Comparison of ENCODE assay signal across 12 cellular contexts in genomic region chr1:184745929-184746583, GRCh38. TPM values are rescaled to one million over a fixed set of nuclear protein-coding genes. Genes with fewer than 3 reads are reported as not detected.
DNase-seq lines count a peak whose midpoint lies in the region; ATAC-seq, FAIRE-seq and TF ChIP-seq lines count a peak whose summit lies in the region.
"Had no signal": no experiment of that assay in that cellular context is flagged by ENCODE, and none has a peak within 500 bp of the region (broad histone marks: within the 10 kb centered on the region; RNA-seq: fewer than 3 reads in every experiment).

No MANE protein-coding gene starts in this region.

- peak; percentile 33 for ATAC-seq in HG03432 (IDR thresholded peaks at IDR 0.05; ENCODE audit: unreplicated experiment)
- peak; percentile 44 for ATAC-seq in activated CD8-positive, alpha-beta T cell treated with anti-CD3 and anti-CD28 coated beads, Interleukin-2, amount 10 ng/mL, durations not matched to agents 7 days and 5 days
- peak in 3 of 4 donors; percentile 51 to 56 (median 52) for ATAC-seq in pancreas
- no peak for ATAC-seq in omental fat pad (ENCODE audit: low FRiP score)
- ATAC-seq: A549 had no signal

- no peak overlapping the region for H3K4me3 Mint-ChIP-seq in activated CD8-positive, alpha-beta T cell treated with anti-CD3 and anti-CD28 coated beads, Interleukin-2, amount 10 ng/mL, durations not matched to agents 7 days and 5 days

- H3K4me3 ChIP-seq in pancreas, result no peak overlapping the region
- H3K4me3 ChIP-seq: A549 had no signal

- no peaks in the 10 kb centered on the region for H3K27me3 Mint-ChIP-seq in activated CD8-positive, alpha-beta T cell treated with anti-CD3 and anti-CD28 coated beads, Interleukin-2, amount 10 ng/mL, durations not matched to agents 7 days and 5 days (ENCODE audit: low read depth)

- H3K9me3 Mint-ChIP-seq in activated CD8-positive, alpha-beta T cell treated with anti-CD3 and anti-CD28 coated beads, Interleukin-2, amount 10 ng/mL, durations not matched to agents 7 days and 5 days (ENCODE audit: insufficient read depth), result no peaks in the 10 kb centered on the region

- H3K9me3 ChIP-seq in pancreas, result no peaks in the 10 kb centered on the region
- H3K9me3 ChIP-seq: A549 had no signal

- CTCF ChIA-PET in activated CD8-positive, alpha-beta T cell treated with anti-CD3 and anti-CD28 coated beads, Interleukin-2, amount 10 ng/mL, durations not matched to agents 7 days and 5 days (lab: Charles Lee), result interaction anchor here (1.2 kb wide), 1 partner anchor 8 kb away, joined by 4 read pairs; the partner anchor contains the start of gene EDEM3

- peak; percentile 32 for DNase-seq in NCI-H82 (lab: John Stamatoyannopoulos, UW)
- no peak for DNase-seq in NCI-H82 treated with DMSO at 0.1 percent for 48 hours (lab: John Stamatoyannopoulos, UW; ENCODE audit: unreplicated experiment)
- DNase-seq in activated CD8-positive, alpha-beta T cell treated with anti-CD3 and anti-CD28 coated beads, Interleukin-2, amount 10 ng/mL, durations not matched to agents 7 days and 5 days, result no peak
- DNase-seq in pancreas, result no peak
- DNase-seq in omental fat pad (ENCODE audit: low spot score), result no peak
- no peak for DNase-seq in GDM1 (lab: John Stamatoyannopoulos, UW)
- DNase-seq in RKO (ENCODE audit: low spot score), result no peak
- DNase-seq: head of caudate nucleus, NCI-H526 treated with DMSO at 0.1 percent for 48 hours had no signal

- intact Hi-C loops in pancreas (cut with DNase I), result no loop called here

- H3K27ac Mint-ChIP-seq in activated CD8-positive, alpha-beta T cell treated with anti-CD3 and anti-CD28 coated beads, Interleukin-2, amount 10 ng/mL, durations not matched to agents 7 days and 5 days, result peak overlapping the region; percentile 53

- peaks cover 33 to 38% (median 34%) of the 10 kb centered on the region in 3 donors for H3K4me1 ChIP-seq in pancreas

- WGBS in pancreas, 2 donors, result 24 to 25% methylated on average over 4 of the region's 4 CpGs

- FAIRE-seq in pancreas (lab: Jason Lieb, UNC), result no peak
- FAIRE-seq: A549, H1 had no signal

- H3K27ac ChIP-seq in pancreas, result peak overlapping the region in 1 of 4 donors; percentile 4
- H3K27ac ChIP-seq: A549 had no signal

- H3K36me3 ChIP-seq in pancreas, result no peaks in the 10 kb centered on the region

- peaks cover 31% of the 10 kb centered on the region for H3K36me3 Mint-ChIP-seq in activated CD8-positive, alpha-beta T cell treated with anti-CD3 and anti-CD28 coated beads, Interleukin-2, amount 10 ng/mL, durations not matched to agents 7 days and 5 days (ENCODE audit: low read depth)

- H3K4me1 Mint-ChIP-seq in activated CD8-positive, alpha-beta T cell treated with anti-CD3 and anti-CD28 coated beads, Interleukin-2, amount 10 ng/mL, durations not matched to agents 7 days and 5 days (ENCODE audit: low read depth), result peaks cover 43% of the 10 kb centered on the region

- H3K27me3 ChIP-seq in pancreas, result no peaks in the 10 kb centered on the region

- TF ChIP-seq CTCF in pancreas (IDR thresholded peaks at IDR 0.05) (no peak), omental fat pad (IDR thresholded peaks at IDR 0.05) (no peak)

- POLR2A ChIA-PET in activated CD8-positive, alpha-beta T cell treated with anti-CD3 and anti-CD28 coated beads, Interleukin-2, amount 10 ng/mL, durations not matched to agents 7 days and 5 days (lab: Charles Lee), result interaction anchor here (1.0 kb wide), 1 partner anchor 9 kb away, joined by 3 read pairs; the partner anchor contains the start of gene EDEM3

RNA-seq across cellular contexts. Expression of gene EDEM3, which starts 8.6 kb away (rescaled TPM):
- 10 to 100 TPM; 20.8 to 28.6 TPM for total RNA-seq in activated CD8-positive, alpha-beta T cell treated with anti-CD3 and anti-CD28 coated beads, Interleukin-2, amount 10 ng/mL, durations not matched to agents 7 days and 5 days
- total RNA-seq in pancreas (10 to 100 TPM; 29.8 to 46.7 (median 38.0) TPM), omental fat pad (10 to 100 TPM; 33.5 to 72.5 (median 40.9) TPM)
- 10 to 100 TPM; 12.1 to 15.5 TPM for polyA plus RNA-seq in pancreas
